1 cellular context compared by ENCODE assay signal in the genomic region with DNA sequence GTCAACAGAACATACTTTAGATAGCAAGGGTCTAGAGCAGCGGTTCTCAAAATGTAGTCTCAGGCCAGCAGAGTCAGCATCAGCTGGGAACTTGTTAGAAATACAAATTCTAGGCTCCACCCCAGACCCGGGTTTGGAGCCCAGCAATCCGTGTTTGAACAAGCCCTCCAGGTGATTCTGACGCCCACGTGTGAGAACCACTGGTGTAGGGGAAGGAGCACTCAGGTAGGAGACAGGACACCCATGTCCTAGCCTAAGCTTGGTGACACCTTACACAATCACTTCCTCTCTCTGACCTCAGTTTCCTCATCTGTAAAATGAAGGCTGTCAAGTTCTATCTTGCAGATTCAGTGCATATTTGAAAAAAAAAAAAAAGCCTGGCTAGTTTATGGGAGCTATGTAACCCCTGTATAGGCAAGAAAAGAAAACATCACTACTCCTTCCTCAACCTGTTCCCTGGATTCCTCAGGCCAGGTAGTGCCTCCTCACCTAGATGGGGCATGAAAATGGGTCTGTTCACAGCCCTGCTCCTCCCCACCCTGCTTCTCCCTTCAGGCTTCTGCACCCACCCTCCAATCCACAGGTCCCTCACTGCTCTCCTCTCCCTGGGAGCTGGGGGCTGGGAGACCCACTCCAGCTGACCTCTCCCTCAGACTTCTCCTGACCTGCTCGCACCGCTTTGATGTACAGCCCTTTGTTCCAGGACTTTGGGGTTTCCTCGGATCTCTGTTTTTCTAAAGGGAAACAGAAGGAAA.
TF ChIP-seq lines count a peak whose summit lies in the region.

No MANE protein-coding gene starts in this region.

TF ChIP-seq in GM12878, 131 proteins besides CTCF, POLR2A, EP300 and RAD21:
- no peak for TF ChIP-seq ETV6 (conservative IDR thresholded peaks at IDR 0.05 in 1 of 2, IDR thresholded peaks at IDR 0.05 in 1 of 2; ENCODE audit: borderline replicate concordance in 1 of 2, low read depth in 1 of 2)
- TF ChIP-seq, protein P1, sequence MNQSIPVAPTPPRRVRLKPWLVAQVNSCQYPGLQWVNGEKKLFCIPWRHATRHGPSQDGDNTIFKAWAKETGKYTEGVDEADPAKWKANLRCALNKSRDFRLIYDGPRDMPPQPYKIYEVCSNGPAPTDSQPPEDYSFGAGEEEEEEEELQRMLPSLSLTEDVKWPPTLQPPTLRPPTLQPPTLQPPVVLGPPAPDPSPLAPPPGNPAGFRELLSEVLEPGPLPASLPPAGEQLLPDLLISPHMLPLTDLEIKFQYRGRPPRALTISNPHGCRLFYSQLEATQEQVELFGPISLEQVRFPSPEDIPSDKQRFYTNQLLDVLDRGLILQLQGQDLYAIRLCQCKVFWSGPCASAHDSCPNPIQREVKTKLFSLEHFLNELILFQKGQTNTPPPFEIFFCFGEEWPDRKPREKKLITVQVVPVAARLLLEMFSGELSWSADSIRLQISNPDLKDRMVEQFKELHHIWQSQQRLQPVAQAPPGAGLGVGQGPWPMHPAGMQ (IDR thresholded peaks at IDR 0.05; ENCODE audit: borderline replicate concordance), result no peak
- TF ChIP-seq FOXM1 (IDR thresholded peaks at IDR 0.05; ENCODE audit: low read depth, low read length), result no peak
- no peak for TF ChIP-seq POLR2AphosphoS5 (IDR thresholded peaks at IDR 0.05; ENCODE audit: low read length)
- TF ChIP-seq CBX5 (IDR thresholded peaks at IDR 0.05; ENCODE audit: low read depth), result no peak
- no peak for TF ChIP-seq ATF7 (IDR thresholded peaks at IDR 0.05; ENCODE audit: low read depth)
- TF ChIP-seq NFXL1 (IDR thresholded peaks at IDR 0.05; ENCODE audit: borderline replicate concordance), result no peak
- no peak for TF ChIP-seq SUPT20H (IDR thresholded peaks at IDR 0.05; ENCODE audit: borderline replicate concordance, control insufficient read depth, low read depth, low read length)
- TF ChIP-seq, protein P2, sequence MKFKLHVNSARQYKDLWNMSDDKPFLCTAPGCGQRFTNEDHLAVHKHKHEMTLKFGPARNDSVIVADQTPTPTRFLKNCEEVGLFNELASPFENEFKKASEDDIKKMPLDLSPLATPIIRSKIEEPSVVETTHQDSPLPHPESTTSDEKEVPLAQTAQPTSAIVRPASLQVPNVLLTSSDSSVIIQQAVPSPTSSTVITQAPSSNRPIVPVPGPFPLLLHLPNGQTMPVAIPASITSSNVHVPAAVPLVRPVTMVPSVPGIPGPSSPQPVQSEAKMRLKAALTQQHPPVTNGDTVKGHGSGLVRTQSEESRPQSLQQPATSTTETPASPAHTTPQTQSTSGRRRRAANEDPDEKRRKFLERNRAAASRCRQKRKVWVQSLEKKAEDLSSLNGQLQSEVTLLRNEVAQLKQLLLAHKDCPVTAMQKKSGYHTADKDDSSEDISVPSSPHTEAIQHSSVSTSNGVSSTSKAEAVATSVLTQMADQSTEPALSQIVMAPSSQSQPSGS (IDR thresholded peaks at IDR 0.05; ENCODE audit: low read length), result no peak
- TF ChIP-seq, protein P3, sequence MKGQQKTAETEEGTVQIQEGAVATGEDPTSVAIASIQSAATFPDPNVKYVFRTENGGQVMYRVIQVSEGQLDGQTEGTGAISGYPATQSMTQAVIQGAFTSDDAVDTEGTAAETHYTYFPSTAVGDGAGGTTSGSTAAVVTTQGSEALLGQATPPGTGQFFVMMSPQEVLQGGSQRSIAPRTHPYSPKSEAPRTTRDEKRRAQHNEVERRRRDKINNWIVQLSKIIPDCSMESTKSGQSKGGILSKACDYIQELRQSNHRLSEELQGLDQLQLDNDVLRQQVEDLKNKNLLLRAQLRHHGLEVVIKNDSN (IDR thresholded peaks at IDR 0.05; ENCODE audit: borderline replicate concordance, extremely low read length, insufficient read depth, low read depth, low read length), result no peak
TF ChIP-seq in GM12878: peak in this region for 0.
